34 cellular contexts compared by ENCODE assay signal in the genomic region with DNA sequence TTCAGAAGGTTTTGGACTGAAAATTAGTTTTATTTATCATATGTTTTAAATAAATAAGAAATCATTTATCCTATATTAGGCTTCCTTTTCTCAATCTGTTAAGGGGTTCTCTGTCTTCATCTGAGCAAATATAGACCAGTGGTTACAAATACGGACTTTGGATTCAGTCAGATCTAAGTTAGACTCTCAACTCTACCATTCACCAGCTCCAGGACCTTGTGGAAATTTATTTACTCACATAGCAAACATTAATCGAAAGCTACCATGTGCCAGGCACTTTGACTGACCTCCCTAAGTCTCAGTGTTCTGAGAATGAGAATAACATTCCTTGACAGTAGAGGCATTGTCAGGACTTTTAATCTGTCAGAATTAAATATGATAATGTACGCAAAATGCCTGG. TPM values are rescaled to one million over a fixed set of nuclear protein-coding genes. Genes with fewer than 3 reads are reported as not detected.
"Had no signal": no experiment of that assay in that cellular context is flagged by ENCODE, and none has a peak within 500 bp of the region (broad histone marks: within the 10 kb centered on the region; RNA-seq: fewer than 3 reads in every experiment).

No MANE protein-coding gene starts in this region.

- ATAC-seq: activated T-cell treated with anti-CD3 and anti-CD28 coated beads, Interleukin-2, amount 50 U/mL, for 4 hours had no signal

- H3K4me1 ChIP-seq: ascending aorta had no signal

- H3K4me3 ChIP-seq: ascending aorta, cardiac muscle cell had no signal

- H3K9me3 ChIP-seq: ascending aorta had no signal

- H3K36me3 ChIP-seq: ascending aorta, cardiac muscle cell had no signal

- H3K27ac ChIP-seq: ascending aorta, cardiac muscle cell, VCaP had no signal

- H3K27me3 ChIP-seq: ascending aorta had no signal

- DNase-seq: activated B cell treated with CpG ODN at 0.5 μM for 24 hours; activated CD4-positive, alpha-beta memory T cell treated with anti-CD3 and anti-CD28 coated beads for 36 hours; activated CD4-positive, alpha-beta T cell treated with anti-CD3 and anti-CD28 coated beads for 4 hours; activated CD4-positive, alpha-beta T cell treated with anti-CD3 and anti-CD28 coated beads, Interleukin-2, amount 50 U/mL, for 1 hour; activated CD4-positive, CD25-positive, alpha-beta regulatory T cell treated with anti-CD3 and anti-CD28 coated beads, Interleukin-2, amount 50 U/mL, for 72 hours; activated CD8-positive, alpha-beta memory T cell treated with anti-CD3 and anti-CD28 coated beads, Interleukin-2, amount 50 U/mL, for 4 hours; activated effector memory CD4-positive, alpha-beta T cell treated with anti-CD3 and anti-CD28 coated beads, Interleukin-2, amount 50 U/mL, for 16 hours; activated naive CD4-positive, alpha-beta T cell; activated naive CD4-positive, alpha-beta T cell treated with anti-CD3 and anti-CD28 coated beads, Interleukin-2, amount 50 U/mL, for 16 hours; activated naive CD8-positive, alpha-beta T cell treated with anti-CD3 and anti-CD28 coated beads for 36 hours; activated T-cell treated with anti-CD3 and anti-CD28 coated beads for 4 hours; activated T-cell treated with anti-CD3 and anti-CD28 coated beads, Interleukin-2, amount 50 U/mL, for 4 hours; amniotic stem cell; Karpas-422; KBM-7; NCI-H1048; NCI-H1105 treated with DMSO at 0.1 percent for 48 hours; NCI-H1436; NCI-H1694; NCI-H1930; NCI-H2081 treated with DMSO at 0.1 percent for 48 hours; NCI-H345; NCI-H524 treated with DMSO at 0.1 percent for 48 hours; NCI-H748 treated with DMSO at 0.1 percent for 48 hours; NK-92 treated with Interleukin-12 subunit alpha and Interleukin-12 subunit beta, amount 100 ng/mL, for 24 hours; Right ventricle myocardium superior; SW 1271; T-helper 1 cell; T-helper 2 cell; T-helper 9 cell had no signal

RNA-seq across cellular contexts. Expression of gene KCNK10, which starts 22.3 kb away (rescaled TPM):
- total RNA-seq: activated CD4-positive, alpha-beta memory T cell treated with anti-CD3 and anti-CD28 coated beads for 36 hours; activated naive CD8-positive, alpha-beta T cell treated with anti-CD3 and anti-CD28 coated beads for 36 hours; activated T-cell treated with anti-CD3 and anti-CD28 coated beads, Interleukin-2, amount 50 U/mL, for 4 hours; ascending aorta; cardiac muscle cell; MCF 10A; Right ventricle myocardium superior had no signal
- polyA plus RNA-seq: cardiac muscle cell had no signal
